28 cellular contexts compared by ENCODE assay signal in the genomic region with DNA sequence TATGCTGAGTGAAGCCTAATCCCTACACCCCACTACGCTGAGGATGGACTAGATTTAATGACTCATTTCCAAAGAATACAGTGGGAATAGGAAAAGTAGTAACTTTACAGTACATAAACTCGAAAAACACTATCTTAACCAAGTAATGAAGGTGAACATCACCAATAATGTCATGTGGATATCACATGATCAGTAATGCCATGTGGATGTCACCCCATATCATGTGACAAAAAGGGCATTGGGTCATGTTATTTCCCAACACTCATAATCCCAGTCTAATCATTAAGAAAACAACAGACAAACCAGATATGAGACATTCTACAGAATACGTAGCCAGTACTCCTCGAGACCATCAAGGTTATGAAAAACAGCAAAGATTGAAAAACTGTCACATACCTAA.
"Had no signal": no experiment of that assay in that cellular context is flagged by ENCODE, and none has a peak within 500 bp of the region (broad histone marks: within the 10 kb centered on the region; RNA-seq: fewer than 3 reads in every experiment).

No MANE protein-coding gene starts in this region.

- H3K27me3 ChIP-seq: colonic mucosa, esophagus muscularis mucosa, foreskin keratinocyte, gastrocnemius medialis, heart left ventricle had no signal

- H3K4me1 ChIP-seq: colonic mucosa, esophagus muscularis mucosa, foreskin keratinocyte, gastrocnemius medialis, heart left ventricle had no signal

- H3K4me3 ChIP-seq: colonic mucosa, esophagus muscularis mucosa, gastrocnemius medialis, heart left ventricle had no signal

- ATAC-seq: activated CD4-positive, CD25-positive, alpha-beta regulatory T cell treated with anti-CD3 and anti-CD28 coated beads, Interleukin-2, amount 50 U/mL, for 24 hours; activated CD8-positive, alpha-beta T cell treated with anti-CD3 and anti-CD28 coated beads for 36 hours; activated T-cell treated with anti-CD3 and anti-CD28 coated beads, Interleukin-2, amount 50 U/mL, for 4 hours; activated T-helper 17 cell treated with anti-CD3 and anti-CD28 coated beads, Interleukin-2, amount 50 U/mL, for 72 hours; foreskin keratinocyte; gastrocnemius medialis; heart left ventricle had no signal

- H3K9me3 ChIP-seq: colonic mucosa, esophagus muscularis mucosa, gastrocnemius medialis, heart left ventricle had no signal

- H3K36me3 ChIP-seq: colonic mucosa, esophagus muscularis mucosa, gastrocnemius medialis, heart left ventricle, WERI-Rb-1 had no signal

- FAIRE-seq: astrocyte, endometrium had no signal

- H3K27ac ChIP-seq: colonic mucosa, esophagus muscularis mucosa, foreskin keratinocyte, gastrocnemius medialis, heart left ventricle, WERI-Rb-1 had no signal

- DNase-seq: activated B cell treated with CpG ODN at 0.5 μM for 24 hours; activated CD4-positive, alpha-beta T cell treated with anti-CD3 and anti-CD28 coated beads for 48 hours; activated CD4-positive, alpha-beta T cell treated with anti-CD3 and anti-CD28 coated beads, Interleukin-2, amount 50 U/mL, for 1 hour; activated CD4-positive, alpha-beta T cell treated with anti-CD3 and anti-CD28 coated beads, Interleukin-2, amount 50 U/mL, for 48 hours; activated CD8-positive, alpha-beta memory T cell treated with anti-CD3 and anti-CD28 coated beads for 24 hours; activated CD8-positive, alpha-beta T cell treated with anti-CD3 and anti-CD28 coated beads for 36 hours; activated effector memory CD4-positive, alpha-beta T cell treated with Interleukin-2 at 50 U/mL for 16 hours; activated gamma-delta T cell treated with Interleukin-2 at 50 U/mL for 16 hours; activated naive CD4-positive, alpha-beta T cell treated with anti-CD3 and anti-CD28 coated beads, Interleukin-2, amount 50 U/mL, for 16 hours; activated naive CD4-positive, alpha-beta T cell treated with Interleukin-2 at 50 U/mL for 16 hours; activated T-cell treated with anti-CD3 and anti-CD28 coated beads, Interleukin-2, amount 50 U/mL, for 4 hours; amniotic stem cell; anterior cingulate cortex; caudate nucleus; colonic mucosa; effector CD8-positive, alpha-beta T cell; foreskin keratinocyte; gastrocnemius medialis; glutamatergic neuron; heart left ventricle; hypothalamus; T1000; WERI-Rb-1 had no signal
